ENCODE assay signal across 9 cellular contexts in genomic region chr10:6089334-6090219, GRCh38. TPM values are rescaled to one million over a fixed set of nuclear protein-coding genes. Genes with fewer than 3 reads are reported as not detected.
DNase-seq lines count a peak whose midpoint lies in the region; ATAC-seq and TF ChIP-seq lines count a peak whose summit lies in the region.
"Had no signal": no experiment of that assay in that cellular context is flagged by ENCODE, and none has a peak within 500 bp of the region (broad histone marks: within the 10 kb centered on the region; RNA-seq: fewer than 3 reads in every experiment).

No MANE protein-coding gene starts in this region.

- H3K79me2 ChIP-seq in neural progenitor cell (ENCODE audit: low read depth) = peaks cover 55% of the 10 kb centered on the region

- peak overlapping the region; percentile 80 for H3K27ac Mint-ChIP-seq in T-helper 2 cell treated with Interferon-gamma antibody and Interleukin-4, amounts not matched to agents 5 μg/mL and 100 μg/mL, for 36 hours
- H3K27ac Mint-ChIP-seq in neural progenitor cell = peak overlapping the region; percentile 89

- H3K4me2 ChIP-seq in neural progenitor cell = peak overlapping the region; percentile 97

- no peaks in the 10 kb centered on the region for H3K27me3 ChIP-seq in neural progenitor cell

- no peaks in the 10 kb centered on the region for H3F3A ChIP-seq in neural progenitor cell (ENCODE audit: low read depth)

- H3K9ac ChIP-seq in neural progenitor cell = peak overlapping the region; percentile 90

- H3K4me1 ChIP-seq in neural progenitor cell = peaks cover 15% of the 10 kb centered on the region

- H3K4me3 Mint-ChIP-seq in T-helper 2 cell treated with Interferon-gamma antibody and Interleukin-4, amounts not matched to agents 5 μg/mL and 100 μg/mL, for 36 hours = peak overlapping the region; percentile 98
- H3K4me3 Mint-ChIP-seq in neural progenitor cell = peak overlapping the region; percentile 95

- H3K9me3 Mint-ChIP-seq in T-helper 2 cell treated with Interferon-gamma antibody and Interleukin-4, amounts not matched to agents 5 μg/mL and 100 μg/mL, for 36 hours = no peaks in the 10 kb centered on the region
- H3K9me3 Mint-ChIP-seq in neural progenitor cell = peaks cover 7% of the 10 kb centered on the region

- TF ChIP-seq CTCF in neural progenitor cell (IDR thresholded peaks at IDR 0.05) = no peak

- DNase-seq in stimulated activated CD4-positive, alpha-beta T cell treated with anti-CD3 and anti-CD28 coated beads, Interleukin-2, amount 100 ng/mL, for 24 hours = peak; percentile 32 to 38
- DNase-seq in stimulated activated CD4-positive, alpha-beta T cell treated with anti-CD3 and anti-CD28 coated beads, Interleukin-2, amount 100 ng/mL, for 48 hours = no peak
- no peak for DNase-seq in T-helper 2 cell treated with Interferon-gamma antibody and Interleukin-4, amounts not matched to agents 5 μg/mL and 100 μg/mL, for 36 hours (ENCODE audit: low spot score)
- peak; percentile 76 for DNase-seq in neural progenitor cell (ENCODE audit: low spot score)
- DNase-seq in OCI-M2 (lab: John Stamatoyannopoulos, UW; ENCODE audit: unreplicated experiment) = no peak
- no peak for DNase-seq in cerebellar nuclear complex (lab: John Stamatoyannopoulos, UW)

- peaks cover 67% of the 10 kb centered on the region for H3K4me1 Mint-ChIP-seq in T-helper 2 cell treated with Interferon-gamma antibody and Interleukin-4, amounts not matched to agents 5 μg/mL and 100 μg/mL, for 36 hours (ENCODE audit: low read depth)
- H3K4me1 Mint-ChIP-seq in neural progenitor cell = peaks cover 41% of the 10 kb centered on the region

- H3K4me3 ChIP-seq in neural progenitor cell = peak overlapping the region; percentile 97

- no peaks in the 10 kb centered on the region for H3K27me3 Mint-ChIP-seq in T-helper 2 cell treated with Interferon-gamma antibody and Interleukin-4, amounts not matched to agents 5 μg/mL and 100 μg/mL, for 36 hours (ENCODE audit: low read depth)
- peaks cover 12% of the 10 kb centered on the region for H3K27me3 Mint-ChIP-seq in neural progenitor cell (ENCODE audit: insufficient read depth, low read depth)

- H4K20me1 ChIP-seq in neural progenitor cell (ENCODE audit: low read depth) = peaks cover 55% of the 10 kb centered on the region

- no peak overlapping the region for H3K27ac ChIP-seq in neural progenitor cell

- H2AFZ ChIP-seq in neural progenitor cell (replicated peaks) = peak overlapping the region; percentile 27

- peaks cover 21% of the 10 kb centered on the region for H3K36me3 Mint-ChIP-seq in T-helper 2 cell treated with Interferon-gamma antibody and Interleukin-4, amounts not matched to agents 5 μg/mL and 100 μg/mL, for 36 hours (ENCODE audit: low read depth)
- peaks cover 15% of the 10 kb centered on the region for H3K36me3 Mint-ChIP-seq in neural progenitor cell

- ATAC-seq in HG03175 (IDR thresholded peaks at IDR 0.05; ENCODE audit: unreplicated experiment) (peak; percentile 18), esophagus mucosa (peak; percentile 23)

- no peaks in the 10 kb centered on the region for H3K9me3 ChIP-seq in neural progenitor cell (ENCODE audit: low read depth)

- H3K36me3 ChIP-seq in neural progenitor cell = no peaks in the 10 kb centered on the region

RNA-seq across cellular contexts. Expression of gene RBM17, which starts 0.7 kb away (rescaled TPM):
- total RNA-seq in esophagus mucosa = 57.5 TPM
- total RNA-seq in neural progenitor cell (ENCODE audit: low replicate concordance) = 67.2 and 73.6 TPM in 2 replicates

RNA-seq across cellular contexts. Expression of gene IL2RA, which starts 27.4 kb away (rescaled TPM):
- 1.4 TPM for total RNA-seq in esophagus mucosa
- total RNA-seq in neural progenitor cell (ENCODE audit: low replicate concordance) = not detected in 2 replicates
- total RNA-seq: pulmonary artery endothelial cell had no signal

Comparison
In these comparisons a context has a peak if more than half of its experiments do, and no peak if none do; other contexts are left out.
1. DNase-seq: peak in stimulated activated CD4-positive, alpha-beta T cell treated with anti-CD3 and anti-CD28 coated beads, Interleukin-2, amount 100 ng/mL, for 24 hours (2 of 2) and neural progenitor cell (single experiment); none in stimulated activated CD4-positive, alpha-beta T cell treated with anti-CD3 and anti-CD28 coated beads, Interleukin-2, amount 100 ng/mL, for 48 hours (0 of 2), T-helper 2 cell treated with Interferon-gamma antibody and Interleukin-4, amounts not matched to agents 5 μg/mL and 100 μg/mL, for 36 hours (single experiment), OCI-M2 (single experiment) and cerebellar nuclear complex (0 of 2).